In genomic region chr16:21953541-21953902, GRCh38 we compare ENCODE assay signal across 8 cellular contexts. TPM values are rescaled to one million over a fixed set of nuclear protein-coding genes. Genes with fewer than 3 reads are reported as not detected.
A peak's percentile ranks its signal among the peaks of the same experiment; 100 is the strongest.
DNase-seq lines count a peak whose midpoint lies in the region; ATAC-seq, FAIRE-seq and TF ChIP-seq lines count a peak whose summit lies in the region.

No MANE protein-coding gene starts in this region.

- H3K9me3 ChIP-seq in mesodermal cell (ENCODE audit: control insufficient read depth, low read length), result no peaks in the 10 kb centered on the region

- ATAC-seq in GM19372 (IDR thresholded peaks at IDR 0.05; ENCODE audit: low read depth, unreplicated experiment), result peak; percentile 22

- DNase-seq in HPDE6-E6E7 (ENCODE audit: extremely low spot score) (peak; percentile 12), bronchial epithelial cell (ENCODE audit: low read depth) (no peak), CD1c-positive myeloid dendritic cell (ENCODE audit: extremely low spot score) (no peak), posterior vena cava (ENCODE audit: low spot score) (no peak), NCI-H2196 treated with DMSO at 0.1 percent for 48 hours (lab: John Stamatoyannopoulos, UW; ENCODE audit: unreplicated experiment) (no peak)
- DNase-seq in stimulated activated CD4-positive, alpha-beta T cell treated with anti-CD3 and anti-CD28 coated beads, Interleukin-2, amount 100 ng/mL, for 48 hours, result no peak

- peaks cover 3% of the 10 kb centered on the region for H3K4me1 ChIP-seq in mesodermal cell (ENCODE audit: control insufficient read depth, insufficient read depth, low read length, poor library complexity, severe bottlenecking)

- no peak for FAIRE-seq in bronchial epithelial cell (lab: Jason Lieb, UNC)

- H3K27me3 ChIP-seq in bronchial epithelial cell (ENCODE audit: control insufficient read depth, insufficient read depth, low read length), result no peaks in the 10 kb centered on the region

- intact Hi-C loops in posterior vena cava (cut with DNase I), result no loop called here

- H3K4me3 ChIP-seq in bronchial epithelial cell (ENCODE audit: low read depth, low read length) (peak overlapping the region; percentile 61), mesodermal cell (ENCODE audit: extremely low read depth, insufficient read depth, low read length, poor library complexity, severe bottlenecking) (peak overlapping the region; percentile 99)

- 0 to 2% methylated on average over 4 to 6 of the region's 15 CpGs for WGBS in mesodermal cell (ENCODE audit: insufficient coverage in 2 of 2), 2 experiments

- H3K27ac ChIP-seq in mesodermal cell (ENCODE audit: low read depth, low read length, severe bottlenecking), result peak overlapping the region; percentile 98

- TF ChIP-seq CTCF in bronchial epithelial cell (IDR thresholded peaks at IDR 0.05; ENCODE audit: insufficient read depth, low read length, severe bottlenecking), result no peak

- peaks cover 5% of the 10 kb centered on the region for H3K36me3 ChIP-seq in bronchial epithelial cell (ENCODE audit: control insufficient read depth, insufficient read depth, low read length)
- H3K36me3 ChIP-seq in mesodermal cell (ENCODE audit: control insufficient read depth, insufficient read depth, low read length), result peaks cover 32% of the 10 kb centered on the region

RNA-seq across cellular contexts. Expression of gene UQCRC2, which starts 0.4 kb away (rescaled TPM):
- 250 and 252 TPM in 2 replicates for total RNA-seq in bronchial epithelial cell
- 222 TPM for polyA plus RNA-seq in mesodermal cell (2013, experiment 1 of 2)
- polyA plus RNA-seq in mesodermal cell (2013, experiment 2 of 2), result 215 TPM
- 100 to 1,000 TPM; 147 to 168 TPM for total RNA-seq in posterior vena cava

RNA-seq across cellular contexts. Expression of gene PDZD9, which starts 47.4 kb away (rescaled TPM):
- total RNA-seq in bronchial epithelial cell (not detected in 2 replicates), posterior vena cava (not detected)
- polyA plus RNA-seq in mesodermal cell (2013, experiment 1 of 2), result not detected
- not detected for polyA plus RNA-seq in mesodermal cell (2013, experiment 2 of 2)

RNA-seq across cellular contexts. Expression of gene MOSMO, which starts 54.4 kb away (rescaled TPM):
- total RNA-seq in bronchial epithelial cell (9.7 and 17.6 TPM in 2 replicates), posterior vena cava (10 to 100 TPM; 13.3 to 16.1 TPM)
- 13.2 TPM for polyA plus RNA-seq in mesodermal cell (2013, experiment 1 of 2)
- 14.0 TPM for polyA plus RNA-seq in mesodermal cell (2013, experiment 2 of 2)
